In genomic region chr22:19661156-19661555, GRCh38 we compare ENCODE assay signal across 1 cellular context.
TF ChIP-seq lines count a peak whose summit lies in the region.

No MANE protein-coding gene starts in this region.

TF ChIP-seq in K562, 482 proteins besides CTCF, POLR2A, EP300 and RAD21 (continued from another document and continues in another):
- TF ChIP-seq ZBTB11 (CRISPR knock-in tag; IDR thresholded peaks at IDR 0.05) (no peak), BRD4 (IDR thresholded peaks at IDR 0.05) (no peak), MTA1 (IDR thresholded peaks at IDR 0.05; ENCODE audit: borderline replicate concordance) (0 out of 2 replicates have a peak, but pooled peaks have one; percentile 30), BRCA1 (IDR thresholded peaks at IDR 0.05) (no peak), BRCA1 (CRISPR knock-in tag; IDR thresholded peaks at IDR 0.05) (no peak), XRCC5 (IDR thresholded peaks at IDR 0.05; ENCODE audit: low read depth, low read length) (no peak), THRA (IDR thresholded peaks at IDR 0.05) (no peak), CXXC5 (CRISPR knock-in tag; IDR thresholded peaks at IDR 0.05) (0 out of 2 replicates have a peak, but pooled peaks have one; percentile 26), STAT6 (CRISPR knock-in tag; IDR thresholded peaks at IDR 0.05) (no peak), ZNF830 (CRISPR knock-in tag; IDR thresholded peaks at IDR 0.05) (no peak), HMG20A (CRISPR knock-in tag; conservative IDR thresholded peaks at IDR 0.05) (no peak), IFI16 (CRISPR knock-in tag; IDR thresholded peaks at IDR 0.05) (no peak), RERE (CRISPR knock-in tag; IDR thresholded peaks at IDR 0.05; ENCODE audit: borderline replicate concordance) (0 out of 2 replicates have a peak, but pooled peaks have one; percentile 52), YBX1 (IDR thresholded peaks at IDR 0.05) (no peak), BACH1 (tag; IDR thresholded peaks at IDR 0.05) (no peak), NBN (IDR thresholded peaks at IDR 0.05; ENCODE audit: low read depth) (no peak), MCM5 (IDR thresholded peaks at IDR 0.05; ENCODE audit: low read depth) (no peak), PPARD (CRISPR knock-in tag; IDR thresholded peaks at IDR 0.05) (0 out of 2 replicates have a peak, but pooled peaks have one; percentile 21), ZNF639 (CRISPR knock-in tag; conservative IDR thresholded peaks at IDR 0.05 in 1 of 2, IDR thresholded peaks at IDR 0.05 in 1 of 2) (no peak), ETV1 (tag; conservative IDR thresholded peaks at IDR 0.05; ENCODE audit: low read depth) (no peak), HDAC6 (IDR thresholded peaks at IDR 0.05; ENCODE audit: low read depth, low read length) (no peak), HINFP (tag; conservative IDR thresholded peaks at IDR 0.05; ENCODE audit: low read depth) (no peak), ZNF609 (CRISPR knock-in tag; IDR thresholded peaks at IDR 0.05; ENCODE audit: borderline replicate concordance) (no peak), ELF1 (tag; IDR thresholded peaks at IDR 0.05) (no peak), ZNF324 (CRISPR knock-in tag; IDR thresholded peaks at IDR 0.05) (no peak), NUFIP1 (IDR thresholded peaks at IDR 0.05; ENCODE audit: partially characterized antibody) (no peak), SMC3 (conservative IDR thresholded peaks at IDR 0.05; ENCODE audit: insufficient read depth, low read depth, low read length) (no peak), CCAR2 (IDR thresholded peaks at IDR 0.05; ENCODE audit: low read depth, low read length) (no peak), SRSF1 (IDR thresholded peaks at IDR 0.05; ENCODE audit: low read depth, low read length) (no peak), MAFG (tag; conservative IDR thresholded peaks at IDR 0.05) (no peak), TEAD2 (tag; IDR thresholded peaks at IDR 0.05) (no peak), ZBTB5 (IDR thresholded peaks at IDR 0.05) (no peak), PHB2 (IDR thresholded peaks at IDR 0.05; ENCODE audit: low read depth) (no peak), ILF3 (IDR thresholded peaks at IDR 0.05; ENCODE audit: borderline replicate concordance) (no peak), EZH2 (IDR thresholded peaks at IDR 0.05; ENCODE audit: borderline replicate concordance, low read depth, low read length) (no peak), ATF3 (IDR thresholded peaks at IDR 0.05) (no peak), ATF3 (CRISPR knock-in tag; conservative IDR thresholded peaks at IDR 0.05) (no peak)
